25 cellular contexts compared by ENCODE assay signal in genomic region chr10:82240408-82240807, GRCh38.
"Had no signal": no experiment of that assay in that cellular context is flagged by ENCODE, and none has a peak within 500 bp of the region (broad histone marks: within the 10 kb centered on the region; RNA-seq: fewer than 3 reads in every experiment).

No MANE protein-coding gene starts in this region.

- H3K9me3 ChIP-seq: colonic mucosa, esophagus squamous epithelium, gastrocnemius medialis had no signal

- H3K27me3 ChIP-seq: colonic mucosa, dorsolateral prefrontal cortex, esophagus muscularis mucosa, esophagus squamous epithelium, foreskin keratinocyte, gastrocnemius medialis, gastroesophageal sphincter, heart left ventricle, heart right ventricle, hepatocyte had no signal

- H3K4me1 ChIP-seq: colonic mucosa, esophagus squamous epithelium, foreskin keratinocyte, gastrocnemius medialis, gastroesophageal sphincter, heart left ventricle, heart right ventricle had no signal

- DNase-seq: colonic mucosa; cortex of kidney; dermis blood vessel endothelial cell; dorsolateral prefrontal cortex; effector CD4-positive, alpha-beta T cell; effector CD8-positive, alpha-beta T cell; effector memory CD4-positive, alpha-beta T cell; effector memory CD8-positive, alpha-beta T cell; endodermal cell; erythroblast; esophagus squamous epithelium; foreskin fibroblast; foreskin keratinocyte; foreskin melanocyte; gastrocnemius medialis; glutamatergic neuron; head of caudate nucleus; heart left ventricle; heart right ventricle had no signal

- H2AFZ ChIP-seq: hepatocyte had no signal

- H3K4me3 ChIP-seq: colonic mucosa, coronary artery, dorsolateral prefrontal cortex, esophagus muscularis mucosa, esophagus squamous epithelium, gastrocnemius medialis, gastroesophageal sphincter, heart left ventricle, heart right ventricle, hepatocyte had no signal

- H3K27ac ChIP-seq: colonic mucosa, coronary artery, dorsolateral prefrontal cortex, epithelial cell of prostate, esophagus muscularis mucosa, esophagus squamous epithelium, foreskin keratinocyte, gastrocnemius medialis, gastroesophageal sphincter, heart left ventricle, heart right ventricle, hepatocyte had no signal

- H3K36me3 ChIP-seq: colonic mucosa, esophagus muscularis mucosa, esophagus squamous epithelium, gastrocnemius medialis, gastroesophageal sphincter, heart left ventricle, heart right ventricle had no signal

- ATAC-seq: effector memory CD8-positive, alpha-beta T cell; esophagus mucosa; foreskin keratinocyte; gastrocnemius medialis; gastroesophageal sphincter; heart left ventricle; heart right ventricle had no signal

- H3K79me2 ChIP-seq: hepatocyte had no signal

- H3K4me2 ChIP-seq: hepatocyte had no signal
